ENCODE assay signal across 10 cellular contexts in the genomic region with DNA sequence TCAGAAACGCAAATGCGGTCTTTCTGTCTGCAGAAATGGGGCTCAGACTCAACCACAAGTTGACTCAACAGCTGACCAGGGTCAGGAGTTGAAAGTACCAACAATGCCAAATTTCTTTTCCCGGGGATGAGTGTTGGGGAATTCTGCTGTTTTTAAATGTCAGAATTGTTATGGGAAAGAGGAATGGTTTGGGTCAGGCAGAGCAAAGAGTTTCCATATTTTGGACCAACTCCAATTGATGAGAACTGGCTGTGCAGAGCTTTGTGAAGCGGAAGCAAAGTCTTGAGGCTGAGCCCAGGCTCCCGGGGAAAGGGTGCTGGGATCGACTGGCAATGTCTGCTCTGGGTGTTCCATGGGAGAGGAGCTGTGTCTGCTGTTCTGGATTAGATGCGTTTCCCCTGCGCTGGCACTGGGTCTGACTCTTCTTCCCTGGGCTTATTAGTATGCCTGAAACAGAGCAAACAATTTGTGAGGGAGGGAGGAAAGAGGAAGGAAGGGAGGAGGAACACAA. TPM values are rescaled to one million over a fixed set of nuclear protein-coding genes. Genes with fewer than 3 reads are reported as not detected.
DNase-seq lines count a peak whose midpoint lies in the region; TF ChIP-seq lines count a peak whose summit lies in the region.
"Had no signal": no experiment of that assay in that cellular context is flagged by ENCODE, and none has a peak within 500 bp of the region (broad histone marks: within the 10 kb centered on the region; RNA-seq: fewer than 3 reads in every experiment).

No MANE protein-coding gene starts in this region.

- H3K9me3 ChIP-seq in MG63 (no peaks in the 10 kb centered on the region), mesenchymal stem cell (ENCODE audit: control insufficient read depth, low read length) (no peaks in the 10 kb centered on the region)

- no peaks in the 10 kb centered on the region for H3K79me1 ChIP-seq in mesenchymal stem cell (replicated peaks; ENCODE audit: low read length, poor library complexity, severe bottlenecking)

- H2AFZ ChIP-seq in mesenchymal stem cell (ENCODE audit: low read depth, low read length), result no peak overlapping the region

- peak overlapping the region; percentile 72 for H2AK5ac ChIP-seq in mesenchymal stem cell (ENCODE audit: low read length, severe bottlenecking)

- peak overlapping the region; percentile 77 to 82 for H3K18ac ChIP-seq in mesenchymal stem cell (ENCODE audit: low read depth in 1 of 2, low read length in 2 of 2)

- no peak for TF ChIP-seq CTCF in glutamatergic neuron (IDR thresholded peaks at IDR 0.05; ENCODE audit: partially characterized antibody, unreplicated experiment)

- 56% methylated on average over 8 of the region's 8 CpGs for WGBS in mesenchymal stem cell

- H3K4me3 Mint-ChIP-seq in glutamatergic neuron (ENCODE audit: unreplicated experiment), result no peak overlapping the region

- H3K36me3 ChIP-seq in MG63 (no peaks in the 10 kb centered on the region), mesenchymal stem cell (ENCODE audit: control insufficient read depth in 1 of 2, insufficient read depth in 2 of 2, low read depth in 1 of 2, low read length in 2 of 2) (no peaks in the 10 kb centered on the region)

- H2BK12ac ChIP-seq in mesenchymal stem cell (ENCODE audit: low read length in 2 of 2), result peak overlapping the region; percentile 8 to 28

- H3K27ac Mint-ChIP-seq in glutamatergic neuron (ENCODE audit: unreplicated experiment), result no peak overlapping the region

- H4K91ac ChIP-seq in mesenchymal stem cell (ENCODE audit: low read length), result peak overlapping the region; percentile 90

- no peaks in the 10 kb centered on the region for H3K9me3 Mint-ChIP-seq in glutamatergic neuron (ENCODE audit: unreplicated experiment)

- no peak overlapping the region for H3K23ac ChIP-seq in mesenchymal stem cell (ENCODE audit: low read length in 2 of 2)

- no peak overlapping the region for H2BK5ac ChIP-seq in mesenchymal stem cell (ENCODE audit: low read depth, low read length, poor library complexity, severe bottlenecking)

- peaks cover 5% of the 10 kb centered on the region for H3K4me1 Mint-ChIP-seq in glutamatergic neuron (ENCODE audit: low read depth, unreplicated experiment)

- H3K9ac ChIP-seq in mesenchymal stem cell (ENCODE audit: low read length), result peak overlapping the region; percentile 64

- H3K27me3 ChIP-seq in MG63, result no peaks in the 10 kb centered on the region
- no peaks in the 10 kb centered on the region for H3K27me3 ChIP-seq in mesenchymal stem cell (ENCODE audit: control insufficient read depth in 1 of 2, insufficient read depth in 1 of 2, low read length in 2 of 2)

- DNase-seq in A172 (ENCODE audit: low spot score) (peak; percentile 79), MG63 (peak; percentile 86), dermis blood vessel endothelial cell (peak; percentile 61), mesenchymal stem cell (peak; percentile 91), glutamatergic neuron (no peak), activated T-cell treated with anti-CD3 and anti-CD28 coated beads for 4 hours (no peak), NCI-H748 treated with DMSO at 0.1 percent for 48 hours (lab: John Stamatoyannopoulos, UW) (no peak)
- no peak for DNase-seq in NK-92 treated with Interleukin-12 subunit alpha and Interleukin-12 subunit beta, amount 100 ng/mL, for 24 hours (lab: John Stamatoyannopoulos, UW)
- DNase-seq: effector CD4-positive, alpha-beta T cell; nucleus accumbens had no signal

- H2BK120ac ChIP-seq in mesenchymal stem cell (ENCODE audit: low read depth, low read length), result no peak overlapping the region

- no peaks in the 10 kb centered on the region for H3K27me3 Mint-ChIP-seq in glutamatergic neuron (ENCODE audit: unreplicated experiment)

- H3K4ac ChIP-seq in mesenchymal stem cell (ENCODE audit: low read depth in 1 of 2, low read length in 2 of 2), result peak overlapping the region; percentile 29 to 68

- H3K4me3 ChIP-seq in MG63 (no peak overlapping the region), mesenchymal stem cell (ENCODE audit: insufficient read depth in 1 of 2, low read depth in 1 of 2, low read length in 2 of 2) (peak overlapping the region in 1 of 2 experiments; percentile 52)

- no peak overlapping the region for H2BK15ac ChIP-seq in mesenchymal stem cell (ENCODE audit: low read depth, poor library complexity, severe bottlenecking)

- H3K14ac ChIP-seq in mesenchymal stem cell (ENCODE audit: low read length in 2 of 2), result peak overlapping the region in 1 of 2 experiments; percentile 26

- H3K36me3 Mint-ChIP-seq in glutamatergic neuron (ENCODE audit: unreplicated experiment), result no peaks in the 10 kb centered on the region

- peak overlapping the region; percentile 88 for H3K27ac ChIP-seq in mesenchymal stem cell (ENCODE audit: low read length, poor library complexity, severe bottlenecking)

- H4K8ac ChIP-seq in mesenchymal stem cell (ENCODE audit: low read length), result peak overlapping the region; percentile 55

- H3K4me1 ChIP-seq in mesenchymal stem cell (ENCODE audit: control insufficient read depth, insufficient read depth, low read depth, low read length), result peaks cover 23% of the 10 kb centered on the region

- no peak overlapping the region for H3K4me2 ChIP-seq in mesenchymal stem cell (ENCODE audit: low read length, poor library complexity, severe bottlenecking)

RNA-seq across cellular contexts. Expression of a gene that starts 36.2 kb away (rescaled TPM):
- total RNA-seq in A172 (2014; rRNA removed; shearing (Covaris generic)), result 9.9 and 24.2 TPM in 2 replicates
- 64.6 and 123 TPM in 2 replicates for total RNA-seq in MG63 (2014; rRNA removed; shearing (Covaris generic); ENCODE audit: low replicate concordance)
- total RNA-seq in dermis blood vessel endothelial cell (22.0 and 30.3 TPM in 2 replicates), glutamatergic neuron (ENCODE audit: unreplicated experiment) (66.1 TPM)
- 66.7 TPM for polyA plus RNA-seq in mesenchymal stem cell (2013, experiment 1 of 2)
- 65.6 TPM for polyA plus RNA-seq in mesenchymal stem cell (2013, experiment 2 of 2)

RNA-seq across cellular contexts. Expression of a gene that starts 57.4 kb away (rescaled TPM):
- total RNA-seq in A172 (2014; rRNA removed; shearing (Covaris generic)), result 180 and 245 TPM in 2 replicates
- 323 and 380 TPM in 2 replicates for total RNA-seq in MG63 (2014; rRNA removed; shearing (Covaris generic); ENCODE audit: low replicate concordance)
- total RNA-seq in dermis blood vessel endothelial cell, result 803 and 1,099 TPM in 2 replicates
- 369 TPM for polyA plus RNA-seq in mesenchymal stem cell (2013, experiment 1 of 2)
- 336 TPM for polyA plus RNA-seq in mesenchymal stem cell (2013, experiment 2 of 2)
- total RNA-seq in glutamatergic neuron (ENCODE audit: unreplicated experiment), result 122 TPM

Comparison
In these comparisons a context has a peak if more than half of its experiments do, and no peak if none do; other contexts are left out.
1. DNase-seq: peak in A172 (single experiment), MG63 (single experiment), dermis blood vessel endothelial cell (single experiment) and mesenchymal stem cell (single experiment); none in glutamatergic neuron (single experiment), activated T-cell treated with anti-CD3 and anti-CD28 coated beads for 4 hours (single experiment), NCI-H748 treated with DMSO at 0.1 percent for 48 hours (single experiment) and NK-92 treated with Interleukin-12 subunit alpha and Interleukin-12 subunit beta, amount 100 ng/mL, for 24 hours (single experiment).